In genomic region chr9:113221003-113221799, GRCh38 we compare ENCODE assay signal across 8 cellular contexts. TPM values are rescaled to one million over a fixed set of nuclear protein-coding genes. Genes with fewer than 3 reads are reported as not detected.
A peak's percentile ranks its signal among the peaks of the same experiment; 100 is the strongest.
DNase-seq lines count a peak whose midpoint lies in the region; ATAC-seq and TF ChIP-seq lines count a peak whose summit lies in the region.

Gene FKBP15 (minus strand): TSS chr9:113221277. CDS start chr9:113221243, 34 bp downstream.
Gene SLC31A1 (plus strand): TSS chr9:113221544. CDS start chr9:113256149, 34,605 bp downstream.

- H3K4me3 ChIP-seq in ascending aorta (peak within 1 kb of the TSS; percentile 92 to 99), right cardiac atrium (ENCODE audit: low read length) (peak within 1 kb of the TSS; percentile 98), vagina (peak within 1 kb of the TSS; percentile 86 to 88)

- H3K27me3 Mint-ChIP-seq in T-helper 2 cell treated with Interferon-gamma antibody and Interleukin-4, amounts not matched to agents 5 μg/mL and 100 μg/mL, for 36 hours (ENCODE audit: low read depth) = no peaks in the 10 kb centered on the region

- DNase-seq in NCI-H187 (lab: John Stamatoyannopoulos, UW) (peak; percentile 86 to 88), ascending aorta (ENCODE audit: low spot score in 2 of 2) (peak; percentile 95 to 99), right cardiac atrium (peak; percentile 98 to 99 (median 99)), putamen (ENCODE audit: low spot score) (peak; percentile 99), vagina (ENCODE audit: extremely low spot score in 2 of 2) (peak; percentile 98 to 99)
- peak; percentile 97 for DNase-seq in T-helper 2 cell treated with Interferon-gamma antibody and Interleukin-4, amounts not matched to agents 5 μg/mL and 100 μg/mL, for 36 hours (ENCODE audit: low spot score)

- H3K36me3 Mint-ChIP-seq in T-helper 2 cell treated with Interferon-gamma antibody and Interleukin-4, amounts not matched to agents 5 μg/mL and 100 μg/mL, for 36 hours (ENCODE audit: low read depth) = peaks cover 10% of the 10 kb centered on the region

- peak; percentile 87 for ATAC-seq in GM18498 (IDR thresholded peaks at IDR 0.05; ENCODE audit: unreplicated experiment)
- peak; percentile 73 for ATAC-seq in HG02938 (IDR thresholded peaks at IDR 0.05; ENCODE audit: unreplicated experiment)
- ATAC-seq in right cardiac atrium = peak; percentile 100

- TF ChIP-seq CTCF in ascending aorta (IDR thresholded peaks at IDR 0.05) = no peak
- TF ChIP-seq CTCF in vagina (IDR thresholded peaks at IDR 0.05) = no peak

- H3K27ac ChIP-seq in ascending aorta (peak within 1 kb of the TSS; percentile 79 to 85), right cardiac atrium (ENCODE audit: low read length) (peak within 1 kb of the TSS; percentile 94), vagina (peak within 1 kb of the TSS; percentile 79)

- WGBS in right cardiac atrium = under 1% methylated on average over 65 of the region's 65 CpGs

- peak in 1 of 2 donors; percentile 17 for TF ChIP-seq POLR2A in vagina (IDR thresholded peaks at IDR 0.05)

- H3K9me3 ChIP-seq in ascending aorta = no peaks in the 10 kb centered on the region
- no peaks in the 10 kb centered on the region for H3K9me3 ChIP-seq in right cardiac atrium (ENCODE audit: control insufficient read depth, low read length)
- no peaks in the 10 kb centered on the region for H3K9me3 ChIP-seq in vagina

- peaks cover 40% of the 10 kb centered on the region for H3K4me1 Mint-ChIP-seq in T-helper 2 cell treated with Interferon-gamma antibody and Interleukin-4, amounts not matched to agents 5 μg/mL and 100 μg/mL, for 36 hours (ENCODE audit: low read depth)

- no peaks in the 10 kb centered on the region for H3K27me3 ChIP-seq in ascending aorta
- no peaks in the 10 kb centered on the region for H3K27me3 ChIP-seq in right cardiac atrium (ENCODE audit: control insufficient read depth, insufficient read depth)
- no peaks in the 10 kb centered on the region for H3K27me3 ChIP-seq in vagina

- no peaks in the 10 kb centered on the region for H3K36me3 ChIP-seq in ascending aorta
- H3K36me3 ChIP-seq in vagina = no peaks in the 10 kb centered on the region

- H3K9me3 Mint-ChIP-seq in T-helper 2 cell treated with Interferon-gamma antibody and Interleukin-4, amounts not matched to agents 5 μg/mL and 100 μg/mL, for 36 hours = no peaks in the 10 kb centered on the region

- peak within 1 kb of the TSS; percentile 82 for H3K27ac Mint-ChIP-seq in T-helper 2 cell treated with Interferon-gamma antibody and Interleukin-4, amounts not matched to agents 5 μg/mL and 100 μg/mL, for 36 hours

- H3K4me1 ChIP-seq in ascending aorta (peaks cover 10 to 19% of the 10 kb centered on the region in 2 donors), right cardiac atrium (ENCODE audit: control insufficient read depth, insufficient read depth, low read length) (peaks cover 2% of the 10 kb centered on the region), vagina (peaks cover 39% of the 10 kb centered on the region)

- intact Hi-C loops in ascending aorta (cut with DNase I) = loop anchor here (1.0 to 5.0 kb wide), 4 partner anchors 54 to 504 kb away; partner anchors contain the start of genes ALAD, CDC26, INIP and PRPF4
- intact Hi-C loops in right cardiac atrium (cut with DNase I) = no loop called here
- intact Hi-C loops in vagina (cut with DNase I) = no loop called here

- peak within 1 kb of the TSS; percentile 98 for H3K4me3 Mint-ChIP-seq in T-helper 2 cell treated with Interferon-gamma antibody and Interleukin-4, amounts not matched to agents 5 μg/mL and 100 μg/mL, for 36 hours

RNA-seq across cellular contexts. Expression of gene FKBP15, which starts in this region (rescaled TPM):
- total RNA-seq in ascending aorta (24.4 TPM), right cardiac atrium (10 to 100 TPM; 19.5 to 21.2 (median 20.1) TPM), vagina (28.7 TPM)
- 11.0 TPM for polyA plus RNA-seq in right cardiac atrium

RNA-seq across cellular contexts. Expression of gene SLC31A1, which starts in this region (rescaled TPM):
- 3.7 TPM for total RNA-seq in ascending aorta
- 10 to 100 TPM; 11.4 to 20.7 (median 13.7) TPM for total RNA-seq in right cardiac atrium
- polyA plus RNA-seq in right cardiac atrium = 6.0 TPM
- 9.3 TPM for total RNA-seq in vagina

Comparison
In these comparisons a context has a peak if more than half of its experiments do, and no peak if none do; other contexts are left out.
1. Peak in every context shown above with its lines: DNase-seq, ATAC-seq, H3K4me3 ChIP-seq and H3K27ac ChIP-seq.